Comparison of ENCODE assay signal across 1 cellular context in the genomic region with DNA sequence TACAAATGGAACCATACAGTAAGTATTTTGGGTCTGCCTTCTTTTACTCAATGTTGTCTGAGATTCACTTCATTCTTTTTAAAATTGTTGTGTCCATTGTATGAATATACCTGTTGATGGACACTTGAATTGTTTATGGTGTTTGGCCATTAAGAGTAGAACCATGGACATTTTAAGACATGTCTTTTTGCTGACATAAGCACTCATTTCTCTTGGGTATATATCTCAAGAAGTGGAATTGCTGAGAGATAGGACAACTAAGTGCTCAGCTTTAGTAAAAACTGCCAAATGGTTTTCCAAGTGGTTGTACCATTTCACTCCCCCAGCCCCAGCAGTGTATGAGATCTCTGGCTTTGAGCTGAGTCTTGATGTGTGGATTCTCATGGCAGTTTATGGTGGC.
TF ChIP-seq lines count a peak whose summit lies in the region.

No MANE protein-coding gene starts in this region.

TF ChIP-seq in HepG2, 621 proteins besides CTCF, POLR2A, EP300 and RAD21:
- TF ChIP-seq, protein P1, sequence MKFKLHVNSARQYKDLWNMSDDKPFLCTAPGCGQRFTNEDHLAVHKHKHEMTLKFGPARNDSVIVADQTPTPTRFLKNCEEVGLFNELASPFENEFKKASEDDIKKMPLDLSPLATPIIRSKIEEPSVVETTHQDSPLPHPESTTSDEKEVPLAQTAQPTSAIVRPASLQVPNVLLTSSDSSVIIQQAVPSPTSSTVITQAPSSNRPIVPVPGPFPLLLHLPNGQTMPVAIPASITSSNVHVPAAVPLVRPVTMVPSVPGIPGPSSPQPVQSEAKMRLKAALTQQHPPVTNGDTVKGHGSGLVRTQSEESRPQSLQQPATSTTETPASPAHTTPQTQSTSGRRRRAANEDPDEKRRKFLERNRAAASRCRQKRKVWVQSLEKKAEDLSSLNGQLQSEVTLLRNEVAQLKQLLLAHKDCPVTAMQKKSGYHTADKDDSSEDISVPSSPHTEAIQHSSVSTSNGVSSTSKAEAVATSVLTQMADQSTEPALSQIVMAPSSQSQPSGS (CRISPR knock-in tag; IDR thresholded peaks at IDR 0.05): no peak
- TF ChIP-seq MAFK (conservative IDR thresholded peaks at IDR 0.05 in 1 of 2, IDR thresholded peaks at IDR 0.05 in 1 of 2; ENCODE audit: low read length in 2 of 2) (peak; percentile 84 to 94), MAFF (IDR thresholded peaks at IDR 0.05; ENCODE audit: low read depth, low read length) (peak; percentile 89)
